ENCODE assay signal across 7 cellular contexts in the genomic region with DNA sequence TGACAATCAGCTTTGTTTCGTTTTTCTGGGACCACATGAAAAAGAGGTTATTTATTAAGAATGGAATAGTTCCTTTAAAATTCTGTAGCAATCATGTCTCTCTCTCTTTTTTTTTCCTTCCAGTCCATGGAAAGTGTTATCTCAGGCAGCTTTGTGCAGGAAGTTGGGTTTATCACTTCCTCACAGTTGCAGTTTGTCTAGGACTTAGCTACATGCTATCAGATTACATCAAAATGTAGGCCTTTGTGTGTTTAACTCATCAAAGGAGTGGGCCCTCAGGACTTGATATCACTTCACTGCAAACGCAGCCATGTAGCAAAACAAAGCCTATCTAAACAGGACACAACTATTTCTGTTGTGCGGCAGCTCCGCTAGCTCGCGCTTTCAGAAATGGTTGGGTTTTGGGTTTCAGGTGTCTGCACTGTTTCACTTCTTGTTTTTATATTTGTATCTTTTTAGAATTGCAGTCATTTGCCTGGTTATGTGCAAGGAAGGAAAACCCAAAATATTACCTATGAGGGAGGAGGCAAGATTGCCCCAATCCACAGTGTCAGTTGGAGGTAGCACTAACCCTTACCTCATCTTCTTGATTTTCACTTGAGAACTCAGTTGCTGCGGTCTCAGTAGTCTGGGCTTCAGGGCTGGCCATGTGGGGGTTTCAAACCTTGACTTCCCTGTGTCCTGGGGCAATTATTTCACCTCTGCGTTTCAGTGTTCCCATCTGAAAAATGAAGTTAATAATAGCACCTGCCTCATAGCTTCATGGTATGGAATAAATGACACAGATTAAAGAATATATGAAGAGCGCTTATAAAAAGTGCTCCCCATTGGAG.
A peak's percentile ranks its signal among the peaks of the same experiment; 100 is the strongest.
DNase-seq lines count a peak whose midpoint lies in the region; ATAC-seq, FAIRE-seq and TF ChIP-seq lines count a peak whose summit lies in the region.

No MANE protein-coding gene starts in this region.

- H3K79me2 ChIP-seq in HCT116 (ENCODE audit: insufficient read depth, low read length), result no peaks in the 10 kb centered on the region
- no peaks in the 10 kb centered on the region for H3K79me2 ChIP-seq in Loucy (ENCODE audit: insufficient read depth, low read length)

- H3K27me3 ChIP-seq in HCT116 (ENCODE audit: insufficient read depth, low read length), result no peaks in the 10 kb centered on the region
- no peaks in the 10 kb centered on the region for H3K27me3 ChIP-seq in Loucy (ENCODE audit: insufficient read depth, low read length, poor library complexity, severe bottlenecking)

- H3K9me2 ChIP-seq in HCT116 (ENCODE audit: insufficient read depth) (no peaks in the 10 kb centered on the region), Loucy (replicated peaks; ENCODE audit: low read depth, low read length) (no peaks in the 10 kb centered on the region)

- H4K20me1 ChIP-seq in HCT116 (ENCODE audit: insufficient read depth) (no peaks in the 10 kb centered on the region), Loucy (ENCODE audit: insufficient read depth, low read length, poor library complexity, severe bottlenecking) (no peaks in the 10 kb centered on the region)

- peak overlapping the region; percentile 23; the same call in 1 of the 2 replicates for H3K4me2 ChIP-seq in HCT116 (ENCODE audit: low read length)
- peak overlapping the region; percentile 89 for H3K4me2 ChIP-seq in Loucy (ENCODE audit: low read depth, low read length, poor library complexity, severe bottlenecking)

- TF ChIP-seq POLR2A in HCT116 (IDR thresholded peaks at IDR 0.05; ENCODE audit: borderline replicate concordance, extremely low read depth, insufficient read depth, insufficient read length), result no peak

- POLR2A ChIA-PET in HCT116 (lab: Charles Lee), result interaction anchor here (0.6 kb wide), 1 partner anchor 40 kb away, joined by 3 read pairs; no protein-coding TSS in a partner anchor

- intact Hi-C loops in HCT116 (cut with micrococcal nuclease) (no loop called here), sciatic nerve (cut with DNase I) (no loop called here)

- H3F3A ChIP-seq in Loucy (ENCODE audit: low read depth), result peaks cover 26% of the 10 kb centered on the region

- no peak overlapping the region for H3K4me3 ChIP-seq in HCT116 (replicated peaks in 1 of 2; ENCODE audit: low read depth in 1 of 2, low read length in 2 of 2)
- H3K4me3 ChIP-seq in Loucy (ENCODE audit: low read length, poor library complexity, severe bottlenecking), result peak overlapping the region; percentile 72

- TF ChIP-seq CTCF in HCT116 (IDR thresholded peaks at IDR 0.05 in 2 of 3, conservative IDR thresholded peaks at IDR 0.05 in 1 of 3; ENCODE audit: borderline replicate concordance in 1 of 3, insufficient read depth in 1 of 3, low read depth in 2 of 3, low read length in 2 of 3) (no peak), Loucy (conservative IDR thresholded peaks at IDR 0.05; ENCODE audit: low read length) (no peak)

- no peak for TF ChIP-seq RAD21 in HCT116 (IDR thresholded peaks at IDR 0.05; ENCODE audit: low read depth)

- no peak for FAIRE-seq in frontal cortex (lab: Jason Lieb, UNC)

- BruUV-seq in HCT116 (replicated peaks; lab: Mats Ljungman, UMichigan), result no TSS peak

- H3K4me1 ChIP-seq in HCT116 (ENCODE audit: control insufficient read depth in 1 of 2, insufficient read depth in 2 of 2, low read length in 2 of 2) (peaks cover 7 to 8% of the 10 kb centered on the region in 2 experiments; a peak in 3 of 4 replicates), Loucy (ENCODE audit: insufficient read depth, low read length, poor library complexity, severe bottlenecking) (peaks cover 72% of the 10 kb centered on the region)

- CTCF ChIA-PET in HCT116 (lab: Charles Lee), result no interaction called here

- peak overlapping the region; percentile 86 for H2AFZ ChIP-seq in HCT116 (ENCODE audit: low read depth, low read length, poor library complexity, severe bottlenecking)
- peak overlapping the region; percentile 16; the same call in 1 of the 2 replicates for H2AFZ ChIP-seq in Loucy (ENCODE audit: low read length)

- no peak overlapping the region for H3K9ac ChIP-seq in HCT116 (ENCODE audit: low read length)
- peak overlapping the region; percentile 89 for H3K9ac ChIP-seq in Loucy (ENCODE audit: low read depth, low read length, poor library complexity, severe bottlenecking)

- DNase-seq in HCT116 (ENCODE audit: low read depth, low spot score), result no peak
- peak; percentile 93 to 99 for DNase-seq in dermis microvascular lymphatic vessel endothelial cell (ENCODE audit: low read depth in 2 of 2)
- DNase-seq in sciatic nerve (ENCODE audit: low spot score), result no peak
- no peak for DNase-seq in superior temporal gyrus (ENCODE audit: extremely low spot score)
- DNase-seq in frontal cortex (ENCODE audit: low spot score in 2 of 2), result no peak

- no peak overlapping the region for H3K27ac ChIP-seq in HCT116 (ENCODE audit: low read depth, low read length)

- H3K36me3 ChIP-seq in HCT116 (ENCODE audit: control insufficient read depth in 1 of 2, insufficient read depth in 2 of 2, low read length in 2 of 2) (no peaks in the 10 kb centered on the region), Loucy (ENCODE audit: insufficient read depth, low read length) (no peaks in the 10 kb centered on the region)

- ATAC-seq in GM18858 (IDR thresholded peaks at IDR 0.05; ENCODE audit: unreplicated experiment) (peak; percentile 83), HCT116 (no peak), sciatic nerve (peak; percentile 18)

- RAD21 ChIA-PET in HCT116 (lab: Charles Lee; ENCODE audit: low non-redundant PET in 1 of 2, low total read pairs in 2 of 2, uncharacterized antibody in 2 of 2, unreplicated experiment in 2 of 2), result no interaction called here

- H3K9me3 ChIP-seq in HCT116 (ENCODE audit: control insufficient read depth in 1 of 2, insufficient read depth in 1 of 2, low read depth in 1 of 2, low read length in 2 of 2) (no peaks in the 10 kb centered on the region), Loucy (ENCODE audit: insufficient read depth, low read depth, low read length) (no peaks in the 10 kb centered on the region)

TF ChIP-seq in HCT116, 20 proteins besides CTCF, POLR2A, EP300 and RAD21:
- TF ChIP-seq SRF (IDR thresholded peaks at IDR 0.05; ENCODE audit: low read depth) (no peak), SP1 (IDR thresholded peaks at IDR 0.05; ENCODE audit: low read depth) (no peak), EZH2 (IDR thresholded peaks at IDR 0.05) (no peak), CBX3 (IDR thresholded peaks at IDR 0.05; ENCODE audit: low read depth) (no peak), POLR2AphosphoS5 (IDR thresholded peaks at IDR 0.05; ENCODE audit: low read depth, low read length) (0 out of 2 replicates have a peak, but pooled peaks have one; percentile 2), JUND (IDR thresholded peaks at IDR 0.05) (no peak)
TF ChIP-seq in HCT116: peak in this region for 1.

Comparison
In these comparisons a context has a peak if more than half of its experiments do, and no peak if none do; other contexts are left out.
1. DNase-seq: peak in dermis microvascular lymphatic vessel endothelial cell (2 of 2); none in HCT116 (single experiment), sciatic nerve (single experiment), superior temporal gyrus (single experiment) and frontal cortex (0 of 2).